11 cellular contexts compared by ENCODE assay signal in the genomic region with DNA sequence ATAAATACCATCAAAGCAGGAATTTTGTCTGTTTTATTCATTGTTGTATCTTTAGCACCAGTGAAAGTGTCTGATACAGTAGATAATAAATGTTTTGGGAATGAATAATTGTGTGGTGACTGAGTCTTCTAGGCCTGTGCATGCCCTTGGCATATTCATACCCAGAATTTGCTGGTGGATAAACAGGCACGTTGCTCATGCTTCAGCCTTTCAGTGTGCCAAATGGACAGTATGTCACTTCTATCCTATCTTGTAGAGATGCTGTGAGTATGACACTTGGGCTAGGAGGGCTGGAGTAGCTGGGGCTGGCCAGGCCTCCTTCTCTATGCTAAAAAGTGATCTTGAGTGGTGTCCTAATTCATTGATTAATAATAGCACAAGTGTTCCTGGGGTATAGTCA.
"Had no signal": no experiment of that assay in that cellular context is flagged by ENCODE, and none has a peak within 500 bp of the region (broad histone marks: within the 10 kb centered on the region; RNA-seq: fewer than 3 reads in every experiment).

No MANE protein-coding gene starts in this region.

- DNase-seq: activated CD4-positive, alpha-beta T cell treated with anti-CD3 and anti-CD28 coated beads for 1 hour; activated CD4-positive, alpha-beta T cell treated with anti-CD3 and anti-CD28 coated beads, Interleukin-2, amount 50 U/mL, for 4 hours; activated effector memory CD4-positive, alpha-beta T cell treated with anti-CD3 and anti-CD28 coated beads, Interleukin-2, amount 50 U/mL, for 16 hours; activated naive CD4-positive, alpha-beta T cell treated with anti-CD3 and anti-CD28 coated beads, Interleukin-2, amount 50 U/mL, for 16 hours; activated T-cell treated with anti-CD3 and anti-CD28 coated beads, Interleukin-2, amount 50 U/mL, for 72 hours; central memory CD4-positive, alpha-beta T cell; transverse colon; uterus had no signal

- H3K27ac ChIP-seq: skin epidermis, suprapubic skin, transverse colon, uterus, VCaP had no signal
